12 cellular contexts compared by ENCODE assay signal in genomic region chr9:95981741-95982390, GRCh38.
DNase-seq lines count a peak whose midpoint lies in the region; TF ChIP-seq lines count a peak whose summit lies in the region.
"Had no signal": no experiment of that assay in that cellular context is flagged by ENCODE, and none has a peak within 500 bp of the region (broad histone marks: within the 10 kb centered on the region; RNA-seq: fewer than 3 reads in every experiment).

No MANE protein-coding gene starts in this region.

- H3K9me2 ChIP-seq in Karpas-422 (replicated peaks; ENCODE audit: insufficient read depth, low read length) (no peaks in the 10 kb centered on the region), OCI-LY7 (ENCODE audit: insufficient read depth, low read length) (no peaks in the 10 kb centered on the region)

- H4K20me1 ChIP-seq in Karpas-422 (ENCODE audit: insufficient read depth, low read depth, low read length): no peaks in the 10 kb centered on the region
- no peaks in the 10 kb centered on the region for H4K20me1 ChIP-seq in OCI-LY7 (ENCODE audit: insufficient read depth, low read length)

- no peaks in the 10 kb centered on the region for H3K9me3 Mint-ChIP-seq in CD8-positive, alpha-beta memory T cell
- H3K9me3 Mint-ChIP-seq: stimulated activated naive B cell treated with anti-CD40 and anti-IgM and Interleukin-4, amounts not matched to agents 10 μg/mL and 1 μg/mL and 100 μg/mL, for 72 hours had no signal

- peaks cover 15 to 30% (median 20%) of the 10 kb centered on the region in 3 donors for H3K4me1 Mint-ChIP-seq in CD8-positive, alpha-beta memory T cell
- H3K4me1 Mint-ChIP-seq: stimulated activated naive B cell treated with anti-CD40 and anti-IgM and Interleukin-4, amounts not matched to agents 10 μg/mL and 1 μg/mL and 100 μg/mL, for 72 hours had no signal

- H3K27ac ChIP-seq in CD8-positive, alpha-beta memory T cell (ENCODE audit: low read depth, low read length): no peak overlapping the region
- H3K27ac ChIP-seq in Karpas-422 (ENCODE audit: low read length) (peak overlapping the region; percentile 40), OCI-LY7 (ENCODE audit: low read depth, low read length, poor library complexity, severe bottlenecking) (no peak overlapping the region), stomach (no peak overlapping the region)

- H3K36me3 ChIP-seq in CD8-positive, alpha-beta memory T cell (ENCODE audit: insufficient read depth, low read length): peaks cover 4% of the 10 kb centered on the region
- peaks cover 30% of the 10 kb centered on the region for H3K36me3 ChIP-seq in Karpas-422 (ENCODE audit: insufficient read depth, low read length)
- peaks cover 21% of the 10 kb centered on the region for H3K36me3 ChIP-seq in OCI-LY7 (ENCODE audit: insufficient read depth, low read length)
- peaks cover 0 to 34% (median 29%) of the 10 kb centered on the region in 4 donors for H3K36me3 ChIP-seq in stomach

- peak overlapping the region; percentile 11 to 84 (median 50) for H3K27ac Mint-ChIP-seq in CD8-positive, alpha-beta memory T cell
- H3K27ac Mint-ChIP-seq: stimulated activated naive B cell treated with anti-CD40 and anti-IgM and Interleukin-4, amounts not matched to agents 10 μg/mL and 1 μg/mL and 100 μg/mL, for 72 hours had no signal

- no peak overlapping the region for H3K4me3 ChIP-seq in CD8-positive, alpha-beta memory T cell (ENCODE audit: low read length)
- no peak overlapping the region for H3K4me3 ChIP-seq in Karpas-422 (ENCODE audit: low read length)
- H3K4me3 ChIP-seq in OCI-LY7 (ENCODE audit: low read depth, low read length, poor library complexity, severe bottlenecking): no peak overlapping the region
- H3K4me3 ChIP-seq in stomach: no peak overlapping the region
- H3K4me3 ChIP-seq: skin epidermis had no signal

- no peak overlapping the region for H3K9ac ChIP-seq in Karpas-422 (ENCODE audit: low read length)

- 41 to 51% (median 48%) methylated on average over 5 of the region's 5 CpGs for WGBS in stomach, 5 donors

- BruUV-seq in OCI-LY7 (replicated peaks; lab: Mats Ljungman, UMichigan): no TSS peak

- peaks cover 17 to 46% (median 20%) of the 10 kb centered on the region in 3 donors for H3K36me3 Mint-ChIP-seq in CD8-positive, alpha-beta memory T cell

- H3K27me3 Mint-ChIP-seq in CD8-positive, alpha-beta memory T cell: no peaks in the 10 kb centered on the region
- H3K27me3 Mint-ChIP-seq: stimulated activated naive B cell treated with anti-CD40 and anti-IgM and Interleukin-4, amounts not matched to agents 10 μg/mL and 1 μg/mL and 100 μg/mL, for 72 hours had no signal

- peak overlapping the region; percentile 39 for H3K4me2 ChIP-seq in Karpas-422 (ENCODE audit: low read depth, low read length, poor library complexity, severe bottlenecking)
- peak overlapping the region; percentile 17; the same call in 1 of the 2 replicates for H3K4me2 ChIP-seq in OCI-LY7 (ENCODE audit: low read length)

- H2AFZ ChIP-seq in Karpas-422 (ENCODE audit: low read length): no peak overlapping the region
- H2AFZ ChIP-seq in OCI-LY7 (ENCODE audit: low read length): no peak overlapping the region

- intact Hi-C loops in OCI-LY7 (cut with micrococcal nuclease; ENCODE audit: unreplicated experiment): no loop called here
- intact Hi-C loops in stomach (cut with DNase I; ENCODE audit: low total_unique reads): no loop called here

- CTCF ChIA-PET in CD8-positive, alpha-beta memory T cell (lab: Charles Lee): no interaction called here
- CTCF ChIA-PET in OCI-LY7 (lab: Charles Lee; ENCODE audit: unreplicated experiment): no interaction called here

- no peaks in the 10 kb centered on the region for H3K9me3 ChIP-seq in CD8-positive, alpha-beta memory T cell (ENCODE audit: low read length)
- no peaks in the 10 kb centered on the region for H3K9me3 ChIP-seq in Karpas-422 (ENCODE audit: low read length)
- no peaks in the 10 kb centered on the region for H3K9me3 ChIP-seq in OCI-LY7 (ENCODE audit: low read length)
- no peaks in the 10 kb centered on the region for H3K9me3 ChIP-seq in stomach

- H3K4me3 Mint-ChIP-seq in CD8-positive, alpha-beta memory T cell: peak overlapping the region in 2 of 7 donors; percentile 30 to 46
- H3K4me3 Mint-ChIP-seq: stimulated activated naive B cell treated with anti-CD40 and anti-IgM and Interleukin-4, amounts not matched to agents 10 μg/mL and 1 μg/mL and 100 μg/mL, for 72 hours had no signal

- H3K79me2 ChIP-seq in Karpas-422 (ENCODE audit: low read length): no peaks in the 10 kb centered on the region
- H3K79me2 ChIP-seq in OCI-LY7 (ENCODE audit: insufficient read depth, low read depth, low read length): no peaks in the 10 kb centered on the region

- no peak for TF ChIP-seq EP300 in stomach (IDR thresholded peaks at IDR 0.05)

- no peaks in the 10 kb centered on the region for H3K27me3 ChIP-seq in CD8-positive, alpha-beta memory T cell (ENCODE audit: insufficient read depth, low read length, poor library complexity, severe bottlenecking)
- H3K27me3 ChIP-seq in Karpas-422 (ENCODE audit: low read length) (no peaks in the 10 kb centered on the region), stomach (no peaks in the 10 kb centered on the region)

- DNase-seq in CD8-positive, alpha-beta memory T cell: peak in 3 of 5 donors; percentile 41 to 80 (median 58)
- no peak for DNase-seq in Karpas-422
- peak; percentile 10 for DNase-seq in OCI-LY7 (ENCODE audit: low spot score)
- DNase-seq in iris pigment epithelial cell (ENCODE audit: low read depth): peak; percentile 31
- DNase-seq in stomach: no peak
- no peak for DNase-seq in epidermal melanocyte (ENCODE audit: insufficient read length, low spot score)
- no peak for DNase-seq in HuH-7.5 (ENCODE audit: low spot score)
- no peak for DNase-seq in DMS153 treated with DMSO at 0.1 percent for 48 hours (lab: John Stamatoyannopoulos, UW; ENCODE audit: unreplicated experiment)
- DNase-seq: EL; left cardiac atrium; stimulated activated naive B cell treated with anti-CD40 and anti-IgM and Interleukin-4, amounts not matched to agents 10 μg/mL and 1 μg/mL and 100 μg/mL, for 72 hours had no signal

- H3K4me1 ChIP-seq in CD8-positive, alpha-beta memory T cell (ENCODE audit: insufficient read depth, low read length): peaks cover 11% of the 10 kb centered on the region
- peaks cover 16% of the 10 kb centered on the region for H3K4me1 ChIP-seq in Karpas-422 (ENCODE audit: low read length)
- H3K4me1 ChIP-seq in OCI-LY7 (ENCODE audit: insufficient read depth, low read length, poor library complexity, severe bottlenecking): no peaks in the 10 kb centered on the region
- peaks cover 0 to 7% (median 0%) of the 10 kb centered on the region in 4 donors for H3K4me1 ChIP-seq in stomach

- TF ChIP-seq POLR2A in stomach (IDR thresholded peaks at IDR 0.05): no peak

- POLR2A ChIA-PET in CD8-positive, alpha-beta memory T cell (lab: Charles Lee): no interaction called here
- POLR2A ChIA-PET in OCI-LY7 (lab: Charles Lee): interaction anchor here (1.5 kb wide), 1 partner anchor 111 kb away, joined by 3 read pairs; no protein-coding TSS in a partner anchor

- TF ChIP-seq CTCF in OCI-LY7 (conservative IDR thresholded peaks at IDR 0.05; ENCODE audit: low read length) (no peak), stomach (IDR thresholded peaks at IDR 0.05) (no peak)

Comparison
In these comparisons a context has a peak if more than half of its experiments do, and no peak if none do; other contexts are left out.
1. DNase-seq: peak in CD8-positive, alpha-beta memory T cell (3 of 5), OCI-LY7 (single experiment) and iris pigment epithelial cell (single experiment); none in Karpas-422 (single experiment), stomach (single experiment), epidermal melanocyte (single experiment), HuH-7.5 (single experiment) and DMS153 treated with DMSO at 0.1 percent for 48 hours (single experiment).